ENCODE assay signal across 22 cellular contexts in the genomic region with DNA sequence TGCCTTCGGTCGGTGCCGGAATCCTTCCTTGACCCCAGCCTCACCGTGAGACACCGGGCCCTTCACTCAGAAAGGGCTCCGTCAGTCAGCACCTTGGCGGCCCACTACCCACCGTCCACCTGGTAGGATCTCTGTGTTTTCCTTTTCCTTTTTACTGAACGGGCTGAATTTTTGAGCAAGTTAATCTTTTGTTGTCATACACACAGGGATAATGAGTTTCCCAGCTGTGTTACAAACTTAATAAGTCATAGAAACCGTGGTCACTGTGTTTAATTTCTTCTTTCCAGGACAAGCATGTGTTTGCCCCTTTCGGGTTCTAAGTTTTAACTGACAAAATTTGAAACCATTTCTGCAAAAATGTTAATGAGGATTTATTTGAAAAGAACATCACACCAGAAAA. TPM values are rescaled to one million over a fixed set of nuclear protein-coding genes. Genes with fewer than 3 reads are reported as not detected.
DNase-seq lines count a peak whose midpoint lies in the region; ATAC-seq and TF ChIP-seq lines count a peak whose summit lies in the region.
"Had no signal": no experiment of that assay in that cellular context is flagged by ENCODE, and none has a peak within 500 bp of the region (broad histone marks: within the 10 kb centered on the region; RNA-seq: fewer than 3 reads in every experiment).

No MANE protein-coding gene starts in this region.

- no peaks in the 10 kb centered on the region for H3K9me3 ChIP-seq in heart left ventricle
- H3K9me3 ChIP-seq in BLaER1: peaks cover 37% of the 10 kb centered on the region
- H3K9me3 ChIP-seq in gastroesophageal sphincter: no peaks in the 10 kb centered on the region
- no peaks in the 10 kb centered on the region for H3K9me3 ChIP-seq in gastrocnemius medialis
- H3K9me3 ChIP-seq: HAP-1 had no signal

- peak in 2 of 4 donors; percentile 10 to 45 for ATAC-seq in heart left ventricle
- no peak for ATAC-seq in left cardiac atrium
- ATAC-seq in gastroesophageal sphincter: no peak
- ATAC-seq in gastrocnemius medialis: no peak
- no peak for ATAC-seq in SK-N-SH treated with all-trans-retinoic acid at 6 μM for 48 hours
- ATAC-seq: CD8-positive, alpha-beta T cell; GM12878 had no signal

- in situ Hi-C loops in gastrocnemius medialis (cut with MboI; ENCODE audit: low sequenced_read_pairs in 4 of 4): no loop called here

- no peaks in the 10 kb centered on the region for H4K20me1 ChIP-seq in BLaER1
- H4K20me1 ChIP-seq: BLaER1 treated with 17β-estradiol and CSF1 and Interleukin-3, amounts not matched to agents 10 nM and 100 nM had no signal

- no peak for TF ChIP-seq EP300 in gastroesophageal sphincter (IDR thresholded peaks at IDR 0.05)

- intact Hi-C loops in heart left ventricle (cut with DNase I): loop anchor here in 2 of 10 donors (5.0 to 10.0 kb wide), 3 partner anchors 37 to 129 kb away; no protein-coding TSS in a partner anchor
- intact Hi-C loops in left cardiac atrium (cut with DNase I): no loop called here
- intact Hi-C loops in gastrocnemius medialis (cut with DNase I; ENCODE audit: low total_unique reads): no loop called here

- H3K4me2 ChIP-seq in BLaER1: peak overlapping the region; percentile 40; the same call in 1 of the 2 replicates

- H3K27me3 ChIP-seq in heart left ventricle (peaks cover 0 to under 1% (median 0%) of the 10 kb centered on the region in 9 donors), BLaER1 (no peaks in the 10 kb centered on the region), gastroesophageal sphincter (peaks cover 17% of the 10 kb centered on the region), gastrocnemius medialis (no peaks in the 10 kb centered on the region)

- 58 to 73% (median 67%) methylated on average over 11 of the region's 11 CpGs for WGBS in heart left ventricle, 4 donors
- 37 to 54% methylated on average over 4 to 11 of the region's 11 CpGs for WGBS in gastroesophageal sphincter (ENCODE audit: low coverage in 1 of 2), 2 donors

- TF ChIP-seq CTCF in heart left ventricle (IDR thresholded peaks at IDR 0.05): no peak
- TF ChIP-seq CTCF in gastroesophageal sphincter (IDR thresholded peaks at IDR 0.05): no peak
- TF ChIP-seq CTCF in gastrocnemius medialis (IDR thresholded peaks at IDR 0.05 in 4 of 5, conservative IDR thresholded peaks at IDR 0.05 in 1 of 5): no peak

- no peaks in the 10 kb centered on the region for H3K36me3 ChIP-seq in heart left ventricle
- no peaks in the 10 kb centered on the region for H3K36me3 ChIP-seq in BLaER1
- no peaks in the 10 kb centered on the region for H3K36me3 ChIP-seq in gastroesophageal sphincter
- no peaks in the 10 kb centered on the region for H3K36me3 ChIP-seq in gastrocnemius medialis
- H3K36me3 ChIP-seq: BLaER1 treated with 17β-estradiol and CSF1 and Interleukin-3, amounts not matched to agents 10 nM and 100 nM; HAP-1 had no signal

- H3K4me3 ChIP-seq in heart left ventricle (peak overlapping the region; percentile 21 to 58 (median 48)), BLaER1 (no peak overlapping the region), gastroesophageal sphincter (peak overlapping the region in 1 of 2 donors; percentile 41), gastrocnemius medialis (peak overlapping the region; percentile 34 to 52 (median 46))
- H3K4me3 ChIP-seq: BLaER1 treated with 17β-estradiol and CSF1 and Interleukin-3, amounts not matched to agents 10 nM and 100 nM; GM12878; HAP-1 had no signal

- no peak for DNase-seq in heart left ventricle
- no peak for DNase-seq in left cardiac atrium
- no peak for DNase-seq in gastrocnemius medialis
- no peak for DNase-seq in NCI-H1436 (lab: John Stamatoyannopoulos, UW)
- DNase-seq in GM19238 (ENCODE audit: insufficient read length, low spot score): no peak
- DNase-seq: 8988T; CD8-positive, alpha-beta T cell; COR-L47; DMS 273 treated with DMSO at 0.1 percent for 48 hours; DMS53; DND-41; EL had no signal

- TF ChIP-seq POLR2A in heart left ventricle (IDR thresholded peaks at IDR 0.05) (no peak), gastroesophageal sphincter (IDR thresholded peaks at IDR 0.05) (no peak), gastrocnemius medialis (IDR thresholded peaks at IDR 0.05) (no peak)

- H3K9ac ChIP-seq in BLaER1: no peak overlapping the region
- H3K9ac ChIP-seq: BLaER1 treated with 17β-estradiol and CSF1 and Interleukin-3, amounts not matched to agents 10 nM and 100 nM had no signal

- H3K4me1 ChIP-seq in heart left ventricle: peaks cover 0 to 3% (median 0%) of the 10 kb centered on the region in 12 donors
- peaks cover 57% of the 10 kb centered on the region for H3K4me1 ChIP-seq in BLaER1
- no peaks in the 10 kb centered on the region for H3K4me1 ChIP-seq in gastroesophageal sphincter
- no peaks in the 10 kb centered on the region for H3K4me1 ChIP-seq in gastrocnemius medialis
- H3K4me1 ChIP-seq: HAP-1 had no signal

- H3K27ac ChIP-seq in heart left ventricle: peak overlapping the region; percentile 40 to 83 (median 72)
- H3K27ac ChIP-seq in BLaER1: no peak overlapping the region
- H3K27ac ChIP-seq in gastroesophageal sphincter: peak overlapping the region in 3 of 4 donors; percentile 42 to 57 (median 43)
- H3K27ac ChIP-seq in gastrocnemius medialis: peak overlapping the region; percentile 39 to 76 (median 70)
- H3K27ac ChIP-seq: BLaER1 treated with 17β-estradiol and CSF1 and Interleukin-3, amounts not matched to agents 10 nM and 100 nM had no signal

TF ChIP-seq in SK-N-SH treated with all-trans-retinoic acid at 6 μM for 48 hours, 23 proteins besides CTCF, POLR2A, EP300 and RAD21:
- TF ChIP-seq CSDC2 (CRISPR knock-in tag; IDR thresholded peaks at IDR 0.05) (no peak), ISL1 (CRISPR knock-in tag; IDR thresholded peaks at IDR 0.05) (no peak), GLIS3 (CRISPR knock-in tag; IDR thresholded peaks at IDR 0.05) (no peak), ZNF565 (CRISPR knock-in tag; conservative IDR thresholded peaks at IDR 0.05; ENCODE audit: low read depth) (no peak), ZC3H10 (CRISPR knock-in tag; IDR thresholded peaks at IDR 0.05) (no peak), TOX (CRISPR knock-in tag; IDR thresholded peaks at IDR 0.05; ENCODE audit: borderline replicate concordance) (no peak), ARNTL (CRISPR knock-in tag; IDR thresholded peaks at IDR 0.05; ENCODE audit: borderline replicate concordance, low read depth) (no peak), SNAI2 (CRISPR knock-in tag; IDR thresholded peaks at IDR 0.05) (no peak)
- TF ChIP-seq, protein P1, sequence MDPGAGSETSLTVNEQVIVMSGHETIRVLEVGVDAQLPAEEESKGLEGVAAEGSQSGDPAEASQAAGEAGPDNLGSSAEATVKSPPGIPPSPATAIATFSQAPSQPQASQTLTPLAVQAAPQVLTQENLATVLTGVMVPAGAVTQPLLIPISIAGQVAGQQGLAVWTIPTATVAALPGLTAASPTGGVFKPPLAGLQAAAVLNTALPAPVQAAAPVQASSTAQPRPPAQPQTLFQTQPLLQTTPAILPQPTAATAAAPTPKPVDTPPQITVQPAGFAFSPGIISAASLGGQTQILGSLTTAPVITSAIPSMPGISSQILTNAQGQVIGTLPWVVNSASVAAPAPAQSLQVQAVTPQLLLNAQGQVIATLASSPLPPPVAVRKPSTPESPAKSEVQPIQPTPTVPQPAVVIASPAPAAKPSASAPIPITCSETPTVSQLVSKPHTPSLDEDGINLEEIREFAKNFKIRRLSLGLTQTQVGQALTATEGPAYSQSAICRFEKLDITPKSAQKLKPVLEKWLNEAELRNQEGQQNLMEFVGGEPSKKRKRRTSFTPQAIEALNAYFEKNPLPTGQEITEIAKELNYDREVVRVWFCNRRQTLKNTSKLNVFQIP (CRISPR knock-in tag; IDR thresholded peaks at IDR 0.05; ENCODE audit: borderline replicate concordance, low read depth): no peak
- TF ChIP-seq, protein P2, sequence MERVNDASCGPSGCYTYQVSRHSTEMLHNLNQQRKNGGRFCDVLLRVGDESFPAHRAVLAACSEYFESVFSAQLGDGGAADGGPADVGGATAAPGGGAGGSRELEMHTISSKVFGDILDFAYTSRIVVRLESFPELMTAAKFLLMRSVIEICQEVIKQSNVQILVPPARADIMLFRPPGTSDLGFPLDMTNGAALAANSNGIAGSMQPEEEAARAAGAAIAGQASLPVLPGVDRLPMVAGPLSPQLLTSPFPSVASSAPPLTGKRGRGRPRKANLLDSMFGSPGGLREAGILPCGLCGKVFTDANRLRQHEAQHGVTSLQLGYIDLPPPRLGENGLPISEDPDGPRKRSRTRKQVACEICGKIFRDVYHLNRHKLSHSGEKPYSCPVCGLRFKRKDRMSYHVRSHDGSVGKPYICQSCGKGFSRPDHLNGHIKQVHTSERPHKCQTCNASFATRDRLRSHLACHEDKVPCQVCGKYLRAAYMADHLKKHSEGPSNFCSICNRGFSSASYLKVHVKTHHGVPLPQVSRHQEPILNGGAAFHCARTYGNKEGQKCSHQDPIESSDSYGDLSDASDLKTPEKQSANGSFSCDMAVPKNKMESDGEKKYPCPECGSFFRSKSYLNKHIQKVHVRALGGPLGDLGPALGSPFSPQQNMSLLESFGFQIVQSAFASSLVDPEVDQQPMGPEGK (CRISPR knock-in tag; IDR thresholded peaks at IDR 0.05; ENCODE audit: borderline replicate concordance): no peak
- TF ChIP-seq, protein P3, sequence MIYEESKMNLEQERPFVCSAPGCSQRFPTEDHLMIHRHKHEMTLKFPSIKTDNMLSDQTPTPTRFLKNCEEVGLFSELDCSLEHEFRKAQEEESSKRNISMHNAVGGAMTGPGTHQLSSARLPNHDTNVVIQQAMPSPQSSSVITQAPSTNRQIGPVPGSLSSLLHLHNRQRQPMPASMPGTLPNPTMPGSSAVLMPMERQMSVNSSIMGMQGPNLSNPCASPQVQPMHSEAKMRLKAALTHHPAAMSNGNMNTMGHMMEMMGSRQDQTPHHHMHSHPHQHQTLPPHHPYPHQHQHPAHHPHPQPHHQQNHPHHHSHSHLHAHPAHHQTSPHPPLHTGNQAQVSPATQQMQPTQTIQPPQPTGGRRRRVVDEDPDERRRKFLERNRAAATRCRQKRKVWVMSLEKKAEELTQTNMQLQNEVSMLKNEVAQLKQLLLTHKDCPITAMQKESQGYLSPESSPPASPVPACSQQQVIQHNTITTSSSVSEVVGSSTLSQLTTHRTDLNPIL (CRISPR knock-in tag; IDR thresholded peaks at IDR 0.05; ENCODE audit: low read depth): no peak

RNA-seq across cellular contexts. Expression of a gene that starts 39.0 kb away (rescaled TPM):
- total RNA-seq in heart left ventricle: 10 to 100 TPM in 4 of 9 donors, 1 to 10 TPM in 5; 3.0 to 13.8 (median 9.5) TPM
- 1 to 10 TPM; 5.9 to 7.7 TPM for polyA plus RNA-seq in heart left ventricle
- total RNA-seq in left cardiac atrium: 1 to 10 TPM; 8.4 to 9.7 TPM
- 10 to 100 TPM in 3 of 4 donors, 1 to 10 TPM in 1; 6.7 to 14.5 (median 11.3) TPM for total RNA-seq in gastroesophageal sphincter
- total RNA-seq in gastrocnemius medialis: 10 to 100 TPM in 1 of 4 donors, 1 to 10 TPM in 3; 3.3 to 11.6 (median 5.3) TPM
- total RNA-seq: A673; CD8-positive, alpha-beta T cell; G401; GM12878; H1 had no signal
- polyA plus RNA-seq: AG04450, H1 had no signal
